Comparison of ENCODE assay signal across 1 cellular context in the genomic region with DNA sequence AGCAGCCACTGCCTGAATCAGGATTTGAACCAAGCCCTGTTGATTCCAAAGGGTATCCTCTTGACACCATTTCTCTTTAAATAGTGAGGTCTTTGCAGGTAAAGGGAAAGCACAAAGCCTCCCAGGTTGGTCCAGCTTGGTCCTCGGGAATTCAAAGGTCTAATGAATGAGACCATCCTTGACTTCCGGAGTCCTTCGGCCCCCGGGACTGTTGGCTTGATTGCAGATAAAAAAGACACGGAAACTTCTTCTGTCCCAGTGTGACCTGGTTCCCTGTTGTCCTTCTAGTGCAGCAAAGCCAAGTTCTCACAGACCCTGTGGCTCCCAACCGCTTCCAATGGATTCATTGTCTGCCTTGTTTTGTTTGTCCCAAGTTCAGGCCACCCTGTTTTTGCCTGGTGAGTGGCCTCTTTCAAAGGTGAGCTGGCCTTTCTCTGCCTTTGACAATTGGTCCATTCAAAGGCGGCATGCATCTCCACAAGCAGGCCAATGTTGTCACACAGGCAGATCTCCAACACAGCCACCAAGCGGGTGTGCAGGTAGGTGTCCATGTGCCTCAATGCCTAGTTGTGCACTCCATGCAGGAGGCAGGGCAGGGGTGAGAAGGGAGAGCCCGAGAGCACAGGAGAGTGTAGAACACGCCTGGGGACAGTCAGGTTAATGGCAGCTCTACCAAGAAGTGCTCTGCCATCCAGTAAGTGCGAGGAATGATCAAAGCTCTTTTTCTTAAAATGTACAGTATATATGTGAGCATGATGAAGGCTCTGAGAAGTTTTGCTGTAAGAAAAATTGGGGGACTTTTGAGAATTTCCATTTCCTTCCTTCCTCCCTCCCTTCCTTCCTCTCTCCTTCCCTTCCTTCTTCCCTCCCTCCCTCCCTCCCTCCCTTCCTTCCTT.
TF ChIP-seq lines count a peak whose summit lies in the region.

No MANE protein-coding gene starts in this region.

TF ChIP-seq in HepG2, 621 proteins besides CTCF, POLR2A, EP300 and RAD21 (continued from another document):
- TF ChIP-seq, protein P1, sequence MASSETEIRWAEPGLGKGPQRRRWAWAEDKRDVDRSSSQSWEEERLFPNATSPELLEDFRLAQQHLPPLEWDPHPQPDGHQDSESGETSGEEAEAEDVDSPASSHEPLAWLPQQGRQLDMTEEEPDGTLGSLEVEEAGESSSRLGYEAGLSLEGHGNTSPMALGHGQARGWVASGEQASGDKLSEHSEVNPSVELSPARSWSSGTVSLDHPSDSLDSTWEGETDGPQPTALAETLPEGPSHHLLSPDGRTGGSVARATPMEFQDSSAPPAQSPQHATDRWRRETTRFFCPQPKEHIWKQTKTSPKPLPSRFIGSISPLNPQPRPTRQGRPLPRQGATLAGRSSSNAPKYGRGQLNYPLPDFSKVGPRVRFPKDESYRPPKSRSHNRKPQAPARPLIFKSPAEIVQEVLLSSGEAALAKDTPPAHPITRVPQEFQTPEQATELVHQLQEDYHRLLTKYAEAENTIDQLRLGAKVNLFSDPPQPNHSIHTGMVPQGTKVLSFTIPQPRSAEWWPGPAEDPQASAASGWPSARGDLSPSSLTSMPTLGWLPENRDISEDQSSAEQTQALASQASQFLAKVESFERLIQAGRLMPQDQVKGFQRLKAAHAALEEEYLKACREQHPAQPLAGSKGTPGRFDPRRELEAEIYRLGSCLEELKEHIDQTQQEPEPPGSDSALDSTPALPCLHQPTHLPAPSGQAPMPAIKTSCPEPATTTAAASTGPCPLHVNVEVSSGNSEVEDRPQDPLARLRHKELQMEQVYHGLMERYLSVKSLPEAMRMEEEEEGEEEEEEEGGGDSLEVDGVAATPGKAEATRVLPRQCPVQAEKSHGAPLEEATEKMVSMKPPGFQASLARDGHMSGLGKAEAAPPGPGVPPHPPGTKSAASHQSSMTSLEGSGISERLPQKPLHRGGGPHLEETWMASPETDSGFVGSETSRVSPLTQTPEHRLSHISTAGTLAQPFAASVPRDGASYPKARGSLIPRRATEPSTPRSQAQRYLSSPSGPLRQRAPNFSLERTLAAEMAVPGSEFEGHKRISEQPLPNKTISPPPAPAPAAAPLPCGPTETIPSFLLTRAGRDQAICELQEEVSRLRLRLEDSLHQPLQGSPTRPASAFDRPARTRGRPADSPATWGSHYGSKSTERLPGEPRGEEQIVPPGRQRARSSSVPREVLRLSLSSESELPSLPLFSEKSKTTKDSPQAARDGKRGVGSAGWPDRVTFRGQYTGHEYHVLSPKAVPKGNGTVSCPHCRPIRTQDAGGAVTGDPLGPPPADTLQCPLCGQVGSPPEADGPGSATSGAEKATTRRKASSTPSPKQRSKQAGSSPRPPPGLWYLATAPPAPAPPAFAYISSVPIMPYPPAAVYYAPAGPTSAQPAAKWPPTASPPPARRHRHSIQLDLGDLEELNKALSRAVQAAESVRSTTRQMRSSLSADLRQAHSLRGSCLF (CRISPR knock-in tag; IDR thresholded peaks at IDR 0.05; ENCODE audit: borderline replicate concordance), result no peak
- 0 out of 2 replicates have a peak, but pooled peaks have one; percentile 26 for TF ChIP-seq MYC (CRISPR knock-in tag; IDR thresholded peaks at IDR 0.05; ENCODE audit: borderline replicate concordance)
- peak; percentile 81 for TF ChIP-seq BCL6 (CRISPR knock-in tag; IDR thresholded peaks at IDR 0.05)
- TF ChIP-seq NFYC (CRISPR knock-in tag; IDR thresholded peaks at IDR 0.05), result peak; percentile 25; the same call in 1 of the 2 replicates
- TF ChIP-seq SOX5 (CRISPR knock-in tag; IDR thresholded peaks at IDR 0.05; ENCODE audit: borderline replicate concordance), result peak; percentile 87; the same call in 1 of the 2 replicates
- TF ChIP-seq HDAC2 (CRISPR knock-in tag; IDR thresholded peaks at IDR 0.05), result peak; percentile 16; the same call in 1 of the 2 replicates
- TF ChIP-seq, protein P2, sequence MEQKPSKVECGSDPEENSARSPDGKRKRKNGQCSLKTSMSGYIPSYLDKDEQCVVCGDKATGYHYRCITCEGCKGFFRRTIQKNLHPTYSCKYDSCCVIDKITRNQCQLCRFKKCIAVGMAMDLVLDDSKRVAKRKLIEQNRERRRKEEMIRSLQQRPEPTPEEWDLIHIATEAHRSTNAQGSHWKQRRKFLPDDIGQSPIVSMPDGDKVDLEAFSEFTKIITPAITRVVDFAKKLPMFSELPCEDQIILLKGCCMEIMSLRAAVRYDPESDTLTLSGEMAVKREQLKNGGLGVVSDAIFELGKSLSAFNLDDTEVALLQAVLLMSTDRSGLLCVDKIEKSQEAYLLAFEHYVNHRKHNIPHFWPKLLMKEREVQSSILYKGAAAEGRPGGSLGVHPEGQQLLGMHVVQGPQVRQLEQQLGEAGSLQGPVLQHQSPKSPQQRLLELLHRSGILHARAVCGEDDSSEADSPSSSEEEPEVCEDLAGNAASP (CRISPR knock-in tag; IDR thresholded peaks at IDR 0.05; ENCODE audit: borderline replicate concordance), result peak; percentile 92; the same call in 1 of the 2 replicates
- no peak for TF ChIP-seq MAZ (IDR thresholded peaks at IDR 0.05; ENCODE audit: borderline replicate concordance, low read depth, low read length)
- no peak for TF ChIP-seq MAZ (CRISPR knock-in tag; IDR thresholded peaks at IDR 0.05; ENCODE audit: low read depth)
- TF ChIP-seq ETV5 (CRISPR knock-in tag; IDR thresholded peaks at IDR 0.05; ENCODE audit: borderline replicate concordance), result peak; percentile 72; the same call in 1 of the 2 replicates
- TF ChIP-seq, protein P3, sequence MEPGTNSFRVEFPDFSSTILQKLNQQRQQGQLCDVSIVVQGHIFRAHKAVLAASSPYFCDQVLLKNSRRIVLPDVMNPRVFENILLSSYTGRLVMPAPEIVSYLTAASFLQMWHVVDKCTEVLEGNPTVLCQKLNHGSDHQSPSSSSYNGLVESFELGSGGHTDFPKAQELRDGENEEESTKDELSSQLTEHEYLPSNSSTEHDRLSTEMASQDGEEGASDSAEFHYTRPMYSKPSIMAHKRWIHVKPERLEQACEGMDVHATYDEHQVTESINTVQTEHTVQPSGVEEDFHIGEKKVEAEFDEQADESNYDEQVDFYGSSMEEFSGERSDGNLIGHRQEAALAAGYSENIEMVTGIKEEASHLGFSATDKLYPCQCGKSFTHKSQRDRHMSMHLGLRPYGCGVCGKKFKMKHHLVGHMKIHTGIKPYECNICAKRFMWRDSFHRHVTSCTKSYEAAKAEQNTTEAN (CRISPR knock-in tag; conservative IDR thresholded peaks at IDR 0.05), result 0 out of 2 replicates have a peak, but pooled peaks have one; percentile 65
- TF ChIP-seq MIER2 (CRISPR knock-in tag; IDR thresholded peaks at IDR 0.05), result 0 out of 2 replicates have a peak, but pooled peaks have one; percentile 53
- 0 out of 2 replicates have a peak, but pooled peaks have one; percentile 47 for TF ChIP-seq PCBP1 (IDR thresholded peaks at IDR 0.05; ENCODE audit: borderline replicate concordance, low read depth, low read length)
- 0 out of 2 replicates have a peak, but pooled peaks have one; percentile 18 for TF ChIP-seq NR2F2 (IDR thresholded peaks at IDR 0.05; ENCODE audit: borderline replicate concordance, low read depth)
- peak; percentile 51; the same call in 1 of the 2 replicates for TF ChIP-seq FOXA3 (CRISPR knock-in tag; IDR thresholded peaks at IDR 0.05)
- TF ChIP-seq, protein P4, sequence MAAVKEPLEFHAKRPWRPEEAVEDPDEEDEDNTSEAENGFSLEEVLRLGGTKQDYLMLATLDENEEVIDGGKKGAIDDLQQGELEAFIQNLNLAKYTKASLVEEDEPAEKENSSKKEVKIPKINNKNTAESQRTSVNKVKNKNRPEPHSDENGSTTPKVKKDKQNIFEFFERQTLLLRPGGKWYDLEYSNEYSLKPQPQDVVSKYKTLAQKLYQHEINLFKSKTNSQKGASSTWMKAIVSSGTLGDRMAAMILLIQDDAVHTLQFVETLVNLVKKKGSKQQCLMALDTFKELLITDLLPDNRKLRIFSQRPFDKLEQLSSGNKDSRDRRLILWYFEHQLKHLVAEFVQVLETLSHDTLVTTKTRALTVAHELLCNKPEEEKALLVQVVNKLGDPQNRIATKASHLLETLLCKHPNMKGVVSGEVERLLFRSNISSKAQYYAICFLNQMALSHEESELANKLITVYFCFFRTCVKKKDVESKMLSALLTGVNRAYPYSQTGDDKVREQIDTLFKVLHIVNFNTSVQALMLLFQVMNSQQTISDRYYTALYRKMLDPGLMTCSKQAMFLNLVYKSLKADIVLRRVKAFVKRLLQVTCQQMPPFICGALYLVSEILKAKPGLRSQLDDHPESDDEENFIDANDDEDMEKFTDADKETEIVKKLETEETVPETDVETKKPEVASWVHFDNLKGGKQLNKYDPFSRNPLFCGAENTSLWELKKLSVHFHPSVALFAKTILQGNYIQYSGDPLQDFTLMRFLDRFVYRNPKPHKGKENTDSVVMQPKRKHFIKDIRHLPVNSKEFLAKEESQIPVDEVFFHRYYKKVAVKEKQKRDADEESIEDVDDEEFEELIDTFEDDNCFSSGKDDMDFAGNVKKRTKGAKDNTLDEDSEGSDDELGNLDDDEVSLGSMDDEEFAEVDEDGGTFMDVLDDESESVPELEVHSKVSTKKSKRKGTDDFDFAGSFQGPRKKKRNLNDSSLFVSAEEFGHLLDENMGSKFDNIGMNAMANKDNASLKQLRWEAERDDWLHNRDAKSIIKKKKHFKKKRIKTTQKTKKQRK (IDR thresholded peaks at IDR 0.05; ENCODE audit: low read length), result no peak
- TF ChIP-seq SMAD9 (CRISPR knock-in tag; IDR thresholded peaks at IDR 0.05), result no peak
- TF ChIP-seq LCORL (IDR thresholded peaks at IDR 0.05), result no peak
- 0 out of 2 replicates have a peak, but pooled peaks have one; percentile 25 for TF ChIP-seq LCORL (CRISPR knock-in tag; IDR thresholded peaks at IDR 0.05)
- TF ChIP-seq, protein P5, sequence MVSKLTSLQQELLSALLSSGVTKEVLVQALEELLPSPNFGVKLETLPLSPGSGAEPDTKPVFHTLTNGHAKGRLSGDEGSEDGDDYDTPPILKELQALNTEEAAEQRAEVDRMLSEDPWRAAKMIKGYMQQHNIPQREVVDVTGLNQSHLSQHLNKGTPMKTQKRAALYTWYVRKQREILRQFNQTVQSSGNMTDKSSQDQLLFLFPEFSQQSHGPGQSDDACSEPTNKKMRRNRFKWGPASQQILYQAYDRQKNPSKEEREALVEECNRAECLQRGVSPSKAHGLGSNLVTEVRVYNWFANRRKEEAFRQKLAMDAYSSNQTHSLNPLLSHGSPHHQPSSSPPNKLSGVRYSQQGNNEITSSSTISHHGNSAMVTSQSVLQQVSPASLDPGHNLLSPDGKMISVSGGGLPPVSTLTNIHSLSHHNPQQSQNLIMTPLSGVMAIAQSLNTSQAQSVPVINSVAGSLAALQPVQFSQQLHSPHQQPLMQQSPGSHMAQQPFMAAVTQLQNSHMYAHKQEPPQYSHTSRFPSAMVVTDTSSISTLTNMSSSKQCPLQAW (CRISPR knock-in tag; IDR thresholded peaks at IDR 0.05), result no peak
- peak; percentile 90 for TF ChIP-seq HNRNPK (IDR thresholded peaks at IDR 0.05; ENCODE audit: low read depth, low read length, poor library complexity, severe bottlenecking)
- TF ChIP-seq TCF7 (IDR thresholded peaks at IDR 0.05; ENCODE audit: low read depth), result peak; percentile 15; the same call in 1 of the 2 replicates
- peak; percentile 53; the same call in 1 of the 2 replicates for TF ChIP-seq FOXO1 (CRISPR knock-in tag; IDR thresholded peaks at IDR 0.05)
TF ChIP-seq in HepG2: peak in this region for 47.
